Comparison of ENCODE assay signal across 17 cellular contexts in genomic region chr5:134576386-134577021, GRCh38. TPM values are rescaled to one million over a fixed set of nuclear protein-coding genes. Genes with fewer than 3 reads are reported as not detected.
A peak's percentile ranks its signal among the peaks of the same experiment; 100 is the strongest.
DNase-seq lines count a peak whose midpoint lies in the region; ATAC-seq and TF ChIP-seq lines count a peak whose summit lies in the region.
"Had no signal": no experiment of that assay in that cellular context is flagged by ENCODE, and none has a peak within 500 bp of the region (broad histone marks: within the 10 kb centered on the region; RNA-seq: fewer than 3 reads in every experiment).

No MANE protein-coding gene starts in this region.

- H3K14ac ChIP-seq in mesenchymal stem cell (ENCODE audit: low read length in 2 of 2), result no peak overlapping the region

- H3K36me3 ChIP-seq in mesenchymal stem cell (ENCODE audit: control insufficient read depth in 1 of 2, insufficient read depth in 2 of 2, low read depth in 1 of 2, low read length in 2 of 2) (peaks cover 91 to 93% of the 10 kb centered on the region in 2 experiments), mesendoderm (ENCODE audit: control insufficient read depth, insufficient read depth, low read length) (peaks cover 12% of the 10 kb centered on the region), gastrocnemius medialis (peaks cover 0 to 51% of the 10 kb centered on the region in 2 donors)

- no peak overlapping the region for H2BK120ac ChIP-seq in mesenchymal stem cell (ENCODE audit: low read depth, low read length)
- H2BK120ac ChIP-seq in mesendoderm (ENCODE audit: low read depth, low read length), result no peak overlapping the region

- WGBS in mesenchymal stem cell, result 87% methylated on average over 11 of the region's 12 CpGs
- no CpG with 5 or more reads among the region's 12 CpGs for WGBS in mesendoderm (ENCODE audit: extremely low coverage, insufficient coverage, low lambda C conversion rate)

- H2AK5ac ChIP-seq in mesenchymal stem cell (ENCODE audit: low read length, severe bottlenecking) (peak overlapping the region; percentile 20), mesendoderm (ENCODE audit: low read length) (no peak overlapping the region)

- H4K91ac ChIP-seq in mesenchymal stem cell (ENCODE audit: low read length), result peak overlapping the region; percentile 2

- no peak for ATAC-seq in activated B cell treated with CpG ODN at 0.5 μM for 24 hours (ENCODE audit: low read depth)
- ATAC-seq in HG02610 (IDR thresholded peaks at IDR 0.05; ENCODE audit: unreplicated experiment), result no peak
- ATAC-seq in gastrocnemius medialis, result no peak

- no peak overlapping the region for H3K4me2 ChIP-seq in mesenchymal stem cell (ENCODE audit: low read length, poor library complexity, severe bottlenecking)
- no peak overlapping the region for H3K4me2 ChIP-seq in mesendoderm (ENCODE audit: low read length)

- no peaks in the 10 kb centered on the region for H3K9me3 Mint-ChIP-seq in Calu3 (ENCODE audit: low read depth, unreplicated experiment)
- H3K9me3 Mint-ChIP-seq in activated B cell treated with CpG ODN at 0.5 μM for 24 hours, result no peaks in the 10 kb centered on the region

- H3K4me3 Mint-ChIP-seq in Calu3 (ENCODE audit: low read depth, unreplicated experiment), result no peak overlapping the region
- no peak overlapping the region for H3K4me3 Mint-ChIP-seq in activated B cell treated with CpG ODN at 0.5 μM for 24 hours

- no peak overlapping the region for H2BK12ac ChIP-seq in mesenchymal stem cell (ENCODE audit: low read length in 2 of 2)

- H2BK5ac ChIP-seq in mesenchymal stem cell (ENCODE audit: low read depth, low read length, poor library complexity, severe bottlenecking), result no peak overlapping the region
- no peak overlapping the region for H2BK5ac ChIP-seq in mesendoderm (ENCODE audit: low read length)

- H3K27ac ChIP-seq in AG04450 (ENCODE audit: low read depth, low read length) (peak overlapping the region; percentile 47), mesenchymal stem cell (ENCODE audit: low read length, poor library complexity, severe bottlenecking) (no peak overlapping the region), mesendoderm (ENCODE audit: low read depth, low read length) (no peak overlapping the region), gastrocnemius medialis (no peak overlapping the region)
- H3K27ac ChIP-seq: foreskin keratinocyte, neutrophil, right lobe of liver, SJSA1 had no signal

- TF ChIP-seq POLR2A in gastrocnemius medialis (IDR thresholded peaks at IDR 0.05), result no peak

- H4K8ac ChIP-seq in mesenchymal stem cell (ENCODE audit: low read length) (peak overlapping the region; percentile 28), mesendoderm (ENCODE audit: low read depth, low read length) (no peak overlapping the region)

- peaks cover 19% of the 10 kb centered on the region for H3K4me1 Mint-ChIP-seq in Calu3 (ENCODE audit: low read depth, unreplicated experiment)
- H3K4me1 Mint-ChIP-seq in activated B cell treated with CpG ODN at 0.5 μM for 24 hours, result peaks cover 14% of the 10 kb centered on the region

- H3K4me1 ChIP-seq in mesenchymal stem cell (ENCODE audit: control insufficient read depth, insufficient read depth, low read depth, low read length), result peaks cover 25% of the 10 kb centered on the region
- no peaks in the 10 kb centered on the region for H3K4me1 ChIP-seq in mesendoderm (ENCODE audit: control insufficient read depth, low read depth, low read length)
- peaks cover 13 to 30% of the 10 kb centered on the region in 2 donors for H3K4me1 ChIP-seq in gastrocnemius medialis
- H3K4me1 ChIP-seq: foreskin keratinocyte had no signal

- DNase-seq in AG04450 (ENCODE audit: low read depth, low spot score) (no peak), Calu3 (no peak), activated B cell treated with CpG ODN at 0.5 μM for 24 hours (no peak), mesenchymal stem cell (peak; percentile 15), mesendoderm (no peak), gastrocnemius medialis (no peak), DMS53 treated with DMSO at 0.1 percent for 48 hours (lab: John Stamatoyannopoulos, UW; ENCODE audit: unreplicated experiment) (no peak)
- DNase-seq: C1 segment of cervical spinal cord; central memory CD4-positive, alpha-beta T cell; NCI-H1105; stimulated activated CD4-positive, alpha-beta T cell treated with anti-CD3 and anti-CD28 coated beads, Interleukin-2, amount 100 ng/mL, for 48 hours had no signal

- no peaks in the 10 kb centered on the region; the same call in 1 of the 2 replicates for H3K9me3 ChIP-seq in AG04450 (ENCODE audit: control insufficient read depth, insufficient read depth, low read length)
- H3K9me3 ChIP-seq in mesenchymal stem cell (ENCODE audit: control insufficient read depth, low read length), result no peaks in the 10 kb centered on the region
- H3K9me3 ChIP-seq in gastrocnemius medialis, result no peaks in the 10 kb centered on the region
- H3K9me3 ChIP-seq: neutrophil, right lobe of liver, SJSA1 had no signal

- no peak overlapping the region for H2BK15ac ChIP-seq in mesenchymal stem cell (ENCODE audit: low read depth, poor library complexity, severe bottlenecking)
- no peak overlapping the region for H2BK15ac ChIP-seq in mesendoderm (replicated peaks; ENCODE audit: low read depth)

- no peak overlapping the region for H2AFZ ChIP-seq in mesenchymal stem cell (ENCODE audit: low read depth, low read length)

- H3K79me2 ChIP-seq in mesendoderm (ENCODE audit: control insufficient read depth, insufficient read depth, low read length), result no peaks in the 10 kb centered on the region

- no peak overlapping the region for H3K4me3 ChIP-seq in AG04450 (ENCODE audit: low read depth, low read length)
- H3K4me3 ChIP-seq in mesenchymal stem cell (ENCODE audit: insufficient read depth in 1 of 2, low read depth in 1 of 2, low read length in 2 of 2), result no peak overlapping the region
- H3K4me3 ChIP-seq in mesendoderm (ENCODE audit: low read length), result no peak overlapping the region
- no peak overlapping the region for H3K4me3 ChIP-seq in gastrocnemius medialis
- H3K4me3 ChIP-seq: lung, right lobe of liver, SJSA1 had no signal

- peaks cover 65% of the 10 kb centered on the region for H3K36me3 Mint-ChIP-seq in Calu3 (ENCODE audit: insufficient read depth, unreplicated experiment)
- peaks cover 92% of the 10 kb centered on the region for H3K36me3 Mint-ChIP-seq in activated B cell treated with CpG ODN at 0.5 μM for 24 hours (ENCODE audit: low read depth)

- H4K5ac ChIP-seq in mesendoderm (ENCODE audit: low read length), result no peak overlapping the region

- no peaks in the 10 kb centered on the region for H3K27me3 ChIP-seq in AG04450 (ENCODE audit: control insufficient read depth, insufficient read depth, low read length)
- H3K27me3 ChIP-seq in mesenchymal stem cell (ENCODE audit: control insufficient read depth in 1 of 2, insufficient read depth in 1 of 2, low read length in 2 of 2), result no peaks in the 10 kb centered on the region
- no peaks in the 10 kb centered on the region for H3K27me3 ChIP-seq in mesendoderm (ENCODE audit: insufficient read depth, low read length, poor library complexity)
- no peaks in the 10 kb centered on the region for H3K27me3 ChIP-seq in gastrocnemius medialis
- H3K27me3 ChIP-seq: foreskin keratinocyte, neutrophil, right lobe of liver, SJSA1 had no signal

- CTCF ChIA-PET in AG04450 (lab: Charles Lee), result interaction anchor here (2.2 kb wide), 1 partner anchor 10 kb away, joined by 19 read pairs; no protein-coding TSS in a partner anchor
- CTCF ChIA-PET in Calu3 (lab: Charles Lee), result interaction anchor here (1.0 kb wide), 1 partner anchor 21 kb away, joined by 3 read pairs; no protein-coding TSS in a partner anchor
- CTCF ChIA-PET in activated B cell treated with CpG ODN at 0.5 μM for 24 hours (lab: Charles Lee), result interaction anchor here (0.7 to 3.3 kb wide), 5 partner anchors 13 to 164 kb away, joined by 3 to 26 read pairs (median 7); partner anchors contain the start of gene CDKN2AIPNL

- TF ChIP-seq CTCF in AG04450 (IDR thresholded peaks at IDR 0.05; ENCODE audit: low read depth, low read length) (no peak), Calu3 (IDR thresholded peaks at IDR 0.05; ENCODE audit: unreplicated experiment) (no peak), activated B cell treated with CpG ODN at 0.5 μM for 24 hours (IDR thresholded peaks at IDR 0.05) (no peak), gastrocnemius medialis (IDR thresholded peaks at IDR 0.05 in 4 of 5, conservative IDR thresholded peaks at IDR 0.05 in 1 of 5) (no peak)

- in situ Hi-C loops in gastrocnemius medialis (cut with MboI; ENCODE audit: low sequenced_read_pairs in 4 of 4), result loop anchor here in 3 of 4 donors (10.0 to 25.0 kb wide), 2 partner anchors 52 to 389 kb away; partner anchors contain the start of genes SKP1 (in 3 of the 3) and JADE2 (in 2 of the 3)

- H3K27ac Mint-ChIP-seq in Calu3 (ENCODE audit: unreplicated experiment) (peak overlapping the region; percentile 39), activated B cell treated with CpG ODN at 0.5 μM for 24 hours (peak overlapping the region; percentile 53)

- H3K18ac ChIP-seq in mesenchymal stem cell (ENCODE audit: low read depth in 1 of 2, low read length in 2 of 2), result no peak overlapping the region
- no peak overlapping the region for H3K18ac ChIP-seq in mesendoderm (ENCODE audit: low read length)

- H3K9ac ChIP-seq in mesenchymal stem cell (ENCODE audit: low read length) (peak overlapping the region; percentile 56), mesendoderm (ENCODE audit: low read length) (no peak overlapping the region)

- intact Hi-C loops in Calu3 (cut with micrococcal nuclease; ENCODE audit: unreplicated experiment), result loop anchor here (2.0 to 5.0 kb wide), 3 partner anchors 49 to 274 kb away; partner anchors contain the start of genes JADE2 and UBE2B
- intact Hi-C loops in activated B cell treated with CpG ODN at 0.5 μM for 24 hours (cut with micrococcal nuclease), result loop anchor here (1.0 to 5.0 kb wide), 7 partner anchors 20 to 274 kb away; partner anchors contain the start of genes CDKL3, CDKN2AIPNL and UBE2B
- intact Hi-C loops in gastrocnemius medialis (cut with DNase I; ENCODE audit: low total_unique reads), result no loop called here

- H3K79me1 ChIP-seq in mesenchymal stem cell (replicated peaks; ENCODE audit: low read length, poor library complexity, severe bottlenecking) (peaks cover 56% of the 10 kb centered on the region), mesendoderm (ENCODE audit: low read length) (peaks cover 2% of the 10 kb centered on the region)

- H3K56ac ChIP-seq in mesendoderm (ENCODE audit: low read length), result no peak overlapping the region

- POLR2A ChIA-PET in AG04450 (lab: Yijun Ruan, JAX), result interaction anchor here (0.6 kb wide), 1 partner anchor 49 kb away, joined by 4 read pairs; no protein-coding TSS in a partner anchor
- POLR2A ChIA-PET in activated B cell treated with CpG ODN at 0.5 μM for 24 hours (lab: Charles Lee), result interaction anchor here (0.6 to 2.0 kb wide), 2 partner anchors 51 to 64 kb away, joined by 4 to 10 read pairs; partner anchors contain the start of gene JADE2

- BruUV-seq in Calu3 (replicated peaks; lab: Mats Ljungman, UMichigan), result no TSS peak

- H3K23ac ChIP-seq in mesenchymal stem cell (ENCODE audit: low read length in 2 of 2) (no peak overlapping the region), mesendoderm (ENCODE audit: low read length) (no peak overlapping the region)

- H3K27me3 Mint-ChIP-seq in Calu3 (ENCODE audit: unreplicated experiment) (no peaks in the 10 kb centered on the region), activated B cell treated with CpG ODN at 0.5 μM for 24 hours (no peaks in the 10 kb centered on the region)

- H3K4ac ChIP-seq in mesenchymal stem cell (ENCODE audit: low read depth in 1 of 2, low read length in 2 of 2) (peak overlapping the region in 1 of 2 experiments; percentile 13), mesendoderm (ENCODE audit: low read depth, low read length) (no peak overlapping the region)

RNA-seq across cellular contexts. Expression of gene JADE2, which starts 51.0 kb away (rescaled TPM):
- polyA plus RNA-seq in AG04450 (2011; rRNA removed), result 12.4 and 13.2 TPM in 2 replicates
- 31.0 and 32.7 TPM in 2 replicates for polyA minus RNA-seq in AG04450 (2011; rRNA and poly(A)+ RNA removed)
- total RNA-seq in Calu3 (2022) (93.4 and 128 TPM in 2 replicates), activated B cell treated with CpG ODN at 0.5 μM for 24 hours (218 and 225 TPM in 2 replicates), gastrocnemius medialis (10 to 100 TPM; 17.3 to 44.5 (median 19.8) TPM)
- 19.8 TPM for polyA plus RNA-seq in mesenchymal stem cell (2013, experiment 1 of 2)
- 17.8 TPM for polyA plus RNA-seq in mesenchymal stem cell (2013, experiment 2 of 2)
- polyA plus RNA-seq in mesendoderm (2013, experiment 1 of 2), result 36.2 TPM
- polyA plus RNA-seq in mesendoderm (2013, experiment 2 of 2), result 36.7 TPM

RNA-seq across cellular contexts. Expression of gene SAR1B, which starts 56.1 kb away (rescaled TPM):
- polyA plus RNA-seq in AG04450 (2011; rRNA removed), result 63.8 and 81.6 TPM in 2 replicates
- polyA minus RNA-seq in AG04450 (2011; rRNA and poly(A)+ RNA removed), result 36.9 and 57.3 TPM in 2 replicates
- total RNA-seq in Calu3 (2022) (86.9 and 95.4 TPM in 2 replicates), activated B cell treated with CpG ODN at 0.5 μM for 24 hours (22.2 and 31.2 TPM in 2 replicates), gastrocnemius medialis (100 to 1,000 TPM; 142 to 197 (median 157) TPM)
- 29.5 TPM for polyA plus RNA-seq in mesenchymal stem cell (2013, experiment 1 of 2)
- polyA plus RNA-seq in mesenchymal stem cell (2013, experiment 2 of 2), result 28.4 TPM
- polyA plus RNA-seq in mesendoderm (2013, experiment 1 of 2), result 15.2 TPM
- 16.3 TPM for polyA plus RNA-seq in mesendoderm (2013, experiment 2 of 2)
